ENCODE assay signal across 1 cellular context in genomic region chr7:28104811-28105210, GRCh38.
TF ChIP-seq lines count a peak whose summit lies in the region.

No MANE protein-coding gene starts in this region.

TF ChIP-seq in IMR-90, 13 proteins besides CTCF, POLR2A, EP300 and RAD21 (continued from another document):
- TF ChIP-seq BHLHE40 (IDR thresholded peaks at IDR 0.05; ENCODE audit: low read depth, low read length) = no peak
